22 cellular contexts compared by ENCODE assay signal in the genomic region with DNA sequence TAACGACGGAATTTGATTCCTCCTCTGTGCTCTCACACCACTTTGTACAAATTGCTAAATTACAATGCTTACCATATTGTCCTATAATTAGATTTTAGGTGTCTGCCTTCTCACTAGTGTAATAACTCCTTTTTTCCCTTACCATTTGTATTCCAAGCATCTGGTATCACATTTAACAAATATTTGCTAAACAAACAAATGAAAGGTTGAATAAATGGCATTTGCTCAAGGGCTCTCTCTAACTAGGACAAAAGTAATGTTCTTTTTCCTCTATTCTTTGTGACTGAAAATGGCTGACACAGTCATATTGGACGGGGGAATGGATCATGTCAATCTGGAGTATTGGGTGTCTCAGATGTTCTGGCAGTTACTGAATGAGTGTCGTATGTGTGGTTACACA.
DNase-seq lines count a peak whose midpoint lies in the region; ATAC-seq, FAIRE-seq and TF ChIP-seq lines count a peak whose summit lies in the region.
"Had no signal": no experiment of that assay in that cellular context is flagged by ENCODE, and none has a peak within 500 bp of the region (broad histone marks: within the 10 kb centered on the region; RNA-seq: fewer than 3 reads in every experiment).

No MANE protein-coding gene starts in this region.

- POLR2A ChIA-PET in A549 (lab: Yijun Ruan, JAX), result no interaction called here

- no peak for TF ChIP-seq EP300 in A549 (IDR thresholded peaks at IDR 0.05)

- no peak overlapping the region for H3K4me3 ChIP-seq in A549
- no peak overlapping the region for H3K4me3 ChIP-seq in body of pancreas
- H3K4me3 ChIP-seq in small intestine (ENCODE audit: low read depth in 1 of 2, low read length in 2 of 2), result no peak overlapping the region
- H3K4me3 ChIP-seq: ovary, tibial nerve had no signal

- H3K27me3 Mint-ChIP-seq in osteocyte (ENCODE audit: unreplicated experiment), result no peaks in the 10 kb centered on the region

- FAIRE-seq in A549 (lab: Jason Lieb, UNC) (no peak), small intestine (lab: Jason Lieb, UNC) (no peak)

- intact Hi-C loops in body of pancreas (cut with DNase I), result no loop called here

- TF ChIP-seq RAD21 in A549 (conservative IDR thresholded peaks at IDR 0.05 in 1 of 2, IDR thresholded peaks at IDR 0.05 in 1 of 2), result no peak

- no peak for ATAC-seq in A549
- peak; percentile 34 for ATAC-seq in body of pancreas
- no peak for ATAC-seq in HG03432 (IDR thresholded peaks at IDR 0.05; ENCODE audit: unreplicated experiment)
- ATAC-seq: naive thymus-derived CD8-positive, alpha-beta T cell had no signal

- H3K36me3 Mint-ChIP-seq in osteocyte (ENCODE audit: unreplicated experiment), result no peaks in the 10 kb centered on the region
- H3K36me3 Mint-ChIP-seq: CD8-positive, alpha-beta memory T cell; naive thymus-derived CD8-positive, alpha-beta T cell had no signal

- peak overlapping the region; percentile 52 for H3K4me2 ChIP-seq in A549

- DNase-seq in A549 (ENCODE audit: low read depth in 1 of 2, low spot score in 1 of 2) (no peak), NCI-H146 (lab: John Stamatoyannopoulos, UW) (peak; percentile 7), body of pancreas (no peak), osteocyte (ENCODE audit: extremely low spot score, unreplicated experiment) (no peak), small intestine (no peak), T1000 (lab: John Stamatoyannopoulos, UW) (no peak), NCI-H1930 (lab: John Stamatoyannopoulos, UW) (no peak)
- DNase-seq: activated CD4-positive, alpha-beta T cell treated with anti-CD3 and anti-CD28 coated beads, Interleukin-2, amount 50 U/mL, for 1 hour; activated CD8-positive, alpha-beta memory T cell treated with anti-CD3 and anti-CD28 coated beads, Interleukin-2, amount 50 U/mL, for 4 hours; activated effector memory CD4-positive, alpha-beta T cell treated with Interleukin-2 at 50 U/mL for 16 hours; CD8-positive, alpha-beta memory T cell; dermis blood vessel endothelial cell; DMS79 treated with DMSO at 0.1 percent for 48 hours; KBM-7; naive thymus-derived CD8-positive, alpha-beta T cell; NCI-H1694; NCI-H446 treated with DMSO at 0.1 percent for 48 hours; stimulated activated CD4-positive, alpha-beta T cell treated with anti-CD3 and anti-CD28 coated beads, Interleukin-2, amount 100 ng/mL, for 48 hours; stimulated activated naive CD8-positive, alpha-beta T cell treated with anti-CD3 and anti-CD28 coated beads, Interleukin-15, Interleukin-2, amounts not matched to agents 100 U/mL and 50 U/mL, for 24 hours had no signal

- no peak for TF ChIP-seq POLR2A in A549 (IDR thresholded peaks at IDR 0.05; ENCODE audit: low read length)
- no peak for TF ChIP-seq POLR2A in body of pancreas (IDR thresholded peaks at IDR 0.05)

- no peaks in the 10 kb centered on the region for H3K9me3 Mint-ChIP-seq in osteocyte (ENCODE audit: unreplicated experiment)

- H3K36me3 ChIP-seq in body of pancreas (replicated peaks in 1 of 2; ENCODE audit: insufficient read depth in 1 of 2, low read depth in 2 of 2), result no peaks in the 10 kb centered on the region
- H3K36me3 ChIP-seq in small intestine (ENCODE audit: control insufficient read depth in 2 of 2, insufficient read depth in 2 of 2, low read length in 2 of 2), result no peaks in the 10 kb centered on the region
- H3K36me3 ChIP-seq: ovary, tibial nerve had no signal

- peaks cover 28% of the 10 kb centered on the region for H3K4me1 Mint-ChIP-seq in osteocyte (ENCODE audit: unreplicated experiment)
- H3K4me1 Mint-ChIP-seq: CD8-positive, alpha-beta memory T cell; naive thymus-derived CD8-positive, alpha-beta T cell had no signal

- 75% methylated on average over 4 of the region's 4 CpGs for WGBS in A549 (ENCODE audit: missing lambda C conversion rate)
- 38 to 40% methylated on average over 4 of the region's 4 CpGs for WGBS in body of pancreas, 2 donors
- 78 to 85% (median 81%) methylated on average over 4 of the region's 4 CpGs for WGBS in small intestine, 3 donors

- TF ChIP-seq CTCF in A549 (IDR thresholded peaks at IDR 0.05), result no peak
- TF ChIP-seq CTCF in body of pancreas (IDR thresholded peaks at IDR 0.05), result no peak
- no peak for TF ChIP-seq CTCF in osteocyte (IDR thresholded peaks at IDR 0.05)

- H3K4me1 ChIP-seq in A549 (peaks cover 7% of the 10 kb centered on the region; the same call in 1 of the 3 replicates), body of pancreas (peaks cover 19% of the 10 kb centered on the region), small intestine (ENCODE audit: control insufficient read depth in 2 of 2, insufficient read depth in 1 of 2, low read depth in 1 of 2, low read length in 1 of 2) (no peaks in the 10 kb centered on the region)

- no peak overlapping the region for H3K4me3 Mint-ChIP-seq in osteocyte (ENCODE audit: unreplicated experiment)
- H3K4me3 Mint-ChIP-seq: CD8-positive, alpha-beta memory T cell; naive thymus-derived CD8-positive, alpha-beta T cell had no signal

- H3K27me3 ChIP-seq in body of pancreas (no peaks in the 10 kb centered on the region), small intestine (ENCODE audit: control insufficient read depth in 2 of 2, insufficient read depth in 2 of 2, low read length in 2 of 2) (no peaks in the 10 kb centered on the region)
- H3K27me3 ChIP-seq: ovary, tibial nerve had no signal

- H3K27ac ChIP-seq in A549 (no peak overlapping the region), body of pancreas (no peak overlapping the region), small intestine (ENCODE audit: low read depth in 1 of 2, low read length in 1 of 2) (no peak overlapping the region)
- H3K27ac ChIP-seq: ovary, tibial nerve had no signal

- no peaks in the 10 kb centered on the region for H3K9me3 ChIP-seq in A549
- no peaks in the 10 kb centered on the region for H3K9me3 ChIP-seq in body of pancreas
- no peaks in the 10 kb centered on the region for H3K9me3 ChIP-seq in small intestine (ENCODE audit: control insufficient read depth, low read depth)
- H3K9me3 ChIP-seq: ovary, tibial nerve had no signal

- CTCF ChIA-PET in A549 (lab: Yijun Ruan, JAX), result no interaction called here

- H3K27ac Mint-ChIP-seq in osteocyte (ENCODE audit: unreplicated experiment), result peak overlapping the region; percentile 3
- H3K27ac Mint-ChIP-seq: CD8-positive, alpha-beta memory T cell; naive thymus-derived CD8-positive, alpha-beta T cell had no signal

TF ChIP-seq in A549, 52 proteins besides CTCF, POLR2A, EP300 and RAD21:
- TF ChIP-seq, protein P1, sequence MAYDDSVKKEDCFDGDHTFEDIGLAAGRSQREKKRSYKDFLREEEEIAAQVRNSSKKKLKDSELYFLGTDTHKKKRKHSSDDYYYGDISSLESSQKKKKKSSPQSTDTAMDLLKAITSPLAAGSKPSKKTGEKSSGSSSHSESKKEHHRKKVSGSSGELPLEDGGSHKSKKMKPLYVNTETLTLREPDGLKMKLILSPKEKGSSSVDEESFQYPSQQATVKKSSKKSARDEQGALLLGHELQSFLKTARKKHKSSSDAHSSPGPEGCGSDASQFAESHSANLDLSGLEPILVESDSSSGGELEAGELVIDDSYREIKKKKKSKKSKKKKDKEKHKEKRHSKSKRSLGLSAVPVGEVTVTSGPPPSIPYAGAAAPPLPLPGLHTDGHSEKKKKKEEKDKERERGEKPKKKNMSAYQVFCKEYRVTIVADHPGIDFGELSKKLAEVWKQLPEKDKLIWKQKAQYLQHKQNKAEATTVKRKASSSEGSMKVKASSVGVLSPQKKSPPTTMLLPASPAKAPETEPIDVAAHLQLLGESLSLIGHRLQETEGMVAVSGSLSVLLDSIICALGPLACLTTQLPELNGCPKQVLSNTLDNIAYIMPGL (CRISPR knock-in tag; IDR thresholded peaks at IDR 0.05; ENCODE audit: borderline replicate concordance), result no peak
TF ChIP-seq in A549: peak in this region for 0.
